8 cellular contexts compared by ENCODE assay signal in genomic region chr11:128343134-128343514, GRCh38.
A peak's percentile ranks its signal among the peaks of the same experiment; 100 is the strongest.
DNase-seq lines count a peak whose midpoint lies in the region; ATAC-seq, FAIRE-seq and TF ChIP-seq lines count a peak whose summit lies in the region.

No MANE protein-coding gene starts in this region.

- intact Hi-C loops in endothelial cell of umbilical vein (cut with micrococcal nuclease): loop anchor here (1.0 to 2.0 kb wide), 8 partner anchors 33 to 494 kb away; no protein-coding TSS in a partner anchor
- intact Hi-C loops in prostate gland (cut with DNase I): no loop called here

- H3K36me3 ChIP-seq in endothelial cell of umbilical vein (ENCODE audit: control insufficient read depth in 2 of 2, extremely low read depth in 1 of 2, insufficient read depth in 2 of 2, low read length in 2 of 2): no peaks in the 10 kb centered on the region
- no peaks in the 10 kb centered on the region for H3K36me3 ChIP-seq in subcutaneous abdominal adipose tissue (ENCODE audit: control insufficient read depth in 5 of 5, insufficient read depth in 5 of 5, low read length in 5 of 5)
- no peaks in the 10 kb centered on the region for H3K36me3 ChIP-seq in suprapubic skin
- H3K36me3 ChIP-seq in prostate gland: no peaks in the 10 kb centered on the region

- peak overlapping the region; percentile 82 for H3K4me3 Mint-ChIP-seq in activated naive CD4-positive, alpha-beta T cell treated with anti-CD3 and anti-CD28 coated beads, Interleukin-2, amount 50 U/mL, for 24 hours

- no peaks in the 10 kb centered on the region for H4K20me1 ChIP-seq in endothelial cell of umbilical vein (replicated peaks; ENCODE audit: control insufficient read depth, extremely low read depth, insufficient read depth, low read length)

- H3K4me1 Mint-ChIP-seq in activated naive CD4-positive, alpha-beta T cell treated with anti-CD3 and anti-CD28 coated beads, Interleukin-2, amount 50 U/mL, for 24 hours: peaks cover 96% of the 10 kb centered on the region

- TSS peak; percentile 90 for BruUV-seq in endothelial cell of umbilical vein (replicated peaks; lab: Mats Ljungman, UMichigan)

- no peaks in the 10 kb centered on the region for H3K9me1 ChIP-seq in endothelial cell of umbilical vein (replicated peaks; ENCODE audit: control insufficient read depth, extremely low read depth, insufficient read depth, low read length)

- CTCF ChIA-PET in endothelial cell of umbilical vein (lab: Charles Lee): interaction anchor here (0.9 to 1.6 kb wide), 8 partner anchors 9 to 488 kb away, joined by 3 to 11 read pairs (median 4); no protein-coding TSS in a partner anchor

- DNase-seq in activated naive CD4-positive, alpha-beta T cell treated with anti-CD3 and anti-CD28 coated beads, Interleukin-2, amount 50 U/mL, for 16 hours: no peak
- DNase-seq in endothelial cell of umbilical vein (ENCODE audit: low read depth, low spot score): no peak
- no peak for DNase-seq in suprapubic skin (ENCODE audit: low spot score in 2 of 2)
- DNase-seq in effector CD8-positive, alpha-beta T cell (lab: John Stamatoyannopoulos, UW): no peak
- no peak for DNase-seq in prostate gland (ENCODE audit: low spot score)

- 71% methylated on average over 2 of the region's 2 CpGs for WGBS in suprapubic skin
- WGBS in prostate gland: 77% methylated on average over 2 of the region's 2 CpGs

- POLR2A ChIA-PET in endothelial cell of umbilical vein (lab: Charles Lee): no interaction called here

- FAIRE-seq in endothelial cell of umbilical vein (lab: Jason Lieb, UNC): no peak

- TF ChIP-seq POLR2A in endothelial cell of umbilical vein (IDR thresholded peaks at IDR 0.05; ENCODE audit: low read depth, low read length) (no peak), suprapubic skin (IDR thresholded peaks at IDR 0.05) (no peak), prostate gland (IDR thresholded peaks at IDR 0.05) (no peak)

- no peak overlapping the region for H3K4me2 ChIP-seq in endothelial cell of umbilical vein (ENCODE audit: insufficient read depth, low read length)

- H3K4me3 ChIP-seq in endothelial cell of umbilical vein (replicated peaks in 1 of 3; ENCODE audit: insufficient read depth in 1 of 3, low read depth in 1 of 3, low read length in 3 of 3): no peak overlapping the region
- H3K4me3 ChIP-seq in subcutaneous abdominal adipose tissue (ENCODE audit: low read depth in 1 of 5, low read length in 5 of 5): no peak overlapping the region
- H3K4me3 ChIP-seq in suprapubic skin: no peak overlapping the region
- H3K4me3 ChIP-seq in prostate gland: no peak overlapping the region

- H3K9me3 ChIP-seq in endothelial cell of umbilical vein (replicated peaks; ENCODE audit: control insufficient read depth, insufficient read depth, low read length) (no peaks in the 10 kb centered on the region), subcutaneous abdominal adipose tissue (ENCODE audit: control insufficient read depth in 5 of 5, low read length in 5 of 5) (no peaks in the 10 kb centered on the region), suprapubic skin (no peaks in the 10 kb centered on the region), prostate gland (no peaks in the 10 kb centered on the region)

- no peaks in the 10 kb centered on the region for H3K27me3 Mint-ChIP-seq in activated naive CD4-positive, alpha-beta T cell treated with anti-CD3 and anti-CD28 coated beads, Interleukin-2, amount 50 U/mL, for 24 hours

- no peak for TF ChIP-seq EP300 in suprapubic skin (IDR thresholded peaks at IDR 0.05)

- dilution Hi-C loops in endothelial cell of umbilical vein (cut with MboI; ENCODE audit: extremely low pct_ligation_motif_present, low sequenced_read_pairs): no loop called here

- no peaks in the 10 kb centered on the region for H3K79me2 ChIP-seq in endothelial cell of umbilical vein (ENCODE audit: control insufficient read depth, insufficient read depth, low read length)

- peak; percentile 37 for ATAC-seq in HG03432 (IDR thresholded peaks at IDR 0.05; ENCODE audit: unreplicated experiment)

- H3K9ac ChIP-seq in endothelial cell of umbilical vein (replicated peaks; ENCODE audit: extremely low read depth, insufficient read depth, low read length) (peak overlapping the region; percentile 46), subcutaneous abdominal adipose tissue (ENCODE audit: low read length in 5 of 5) (no peak overlapping the region)

- TF ChIP-seq CTCF in endothelial cell of umbilical vein (IDR thresholded peaks at IDR 0.05; ENCODE audit: extremely low read depth in 1 of 2, insufficient read depth in 1 of 2, low read depth in 1 of 2, low read length in 2 of 2) (no peak), suprapubic skin (IDR thresholded peaks at IDR 0.05) (no peak), prostate gland (IDR thresholded peaks at IDR 0.05) (no peak)

- no peak overlapping the region for H2AFZ ChIP-seq in endothelial cell of umbilical vein (ENCODE audit: low read depth, low read length)

- H3K9me3 Mint-ChIP-seq in activated naive CD4-positive, alpha-beta T cell treated with anti-CD3 and anti-CD28 coated beads, Interleukin-2, amount 50 U/mL, for 24 hours: peaks cover 6% of the 10 kb centered on the region

- peaks cover 31% of the 10 kb centered on the region for H3K4me1 ChIP-seq in endothelial cell of umbilical vein (ENCODE audit: control insufficient read depth, extremely low read depth, insufficient read depth, low read length)
- peaks cover 0 to 21% (median 8%) of the 10 kb centered on the region in 5 donors for H3K4me1 ChIP-seq in subcutaneous abdominal adipose tissue (ENCODE audit: control insufficient read depth in 5 of 5, insufficient read depth in 5 of 5, low read length in 5 of 5)
- peaks cover 2% of the 10 kb centered on the region for H3K4me1 ChIP-seq in suprapubic skin
- no peaks in the 10 kb centered on the region for H3K4me1 ChIP-seq in prostate gland (replicated peaks)

- peak overlapping the region; percentile 94 for H3K27ac Mint-ChIP-seq in activated naive CD4-positive, alpha-beta T cell treated with anti-CD3 and anti-CD28 coated beads, Interleukin-2, amount 50 U/mL, for 24 hours

- peaks cover 4% of the 10 kb centered on the region for H3K36me3 Mint-ChIP-seq in activated naive CD4-positive, alpha-beta T cell treated with anti-CD3 and anti-CD28 coated beads, Interleukin-2, amount 50 U/mL, for 24 hours

- H3K27ac ChIP-seq in endothelial cell of umbilical vein (ENCODE audit: insufficient read depth, low read depth, low read length) (peak overlapping the region; percentile 83), subcutaneous abdominal adipose tissue (ENCODE audit: low read depth, low read length) (peak overlapping the region; percentile 68), suprapubic skin (no peak overlapping the region), prostate gland (no peak overlapping the region)

- H3K27me3 ChIP-seq in endothelial cell of umbilical vein (ENCODE audit: control insufficient read depth in 2 of 2, insufficient read depth in 2 of 2, low read length in 2 of 2): no peaks in the 10 kb centered on the region
- H3K27me3 ChIP-seq in subcutaneous abdominal adipose tissue (ENCODE audit: control insufficient read depth in 5 of 5, insufficient read depth in 4 of 5, low read length in 5 of 5): no peaks in the 10 kb centered on the region
- H3K27me3 ChIP-seq in suprapubic skin: no peaks in the 10 kb centered on the region
- H3K27me3 ChIP-seq in prostate gland (replicated peaks; ENCODE audit: insufficient read depth): no peaks in the 10 kb centered on the region

TF ChIP-seq in endothelial cell of umbilical vein, 7 proteins besides CTCF, POLR2A, EP300 and RAD21:
- TF ChIP-seq POLR2AphosphoS5 (IDR thresholded peaks at IDR 0.05; ENCODE audit: insufficient read depth, low read depth, low read length) (no peak), MYC (IDR thresholded peaks at IDR 0.05; ENCODE audit: low read depth, low read length) (no peak), JUN (IDR thresholded peaks at IDR 0.05; ENCODE audit: borderline replicate concordance, insufficient read depth, insufficient read length, low read depth) (no peak), EZH2 (IDR thresholded peaks at IDR 0.05; ENCODE audit: borderline replicate concordance, low read depth, low read length, severe bottlenecking) (no peak), FOS (IDR thresholded peaks at IDR 0.05; ENCODE audit: borderline replicate concordance, insufficient read depth, low read length) (no peak), GATA2 (IDR thresholded peaks at IDR 0.05; ENCODE audit: insufficient read depth, insufficient read length, low read depth, low read length) (no peak)
- TF ChIP-seq, protein P1, sequence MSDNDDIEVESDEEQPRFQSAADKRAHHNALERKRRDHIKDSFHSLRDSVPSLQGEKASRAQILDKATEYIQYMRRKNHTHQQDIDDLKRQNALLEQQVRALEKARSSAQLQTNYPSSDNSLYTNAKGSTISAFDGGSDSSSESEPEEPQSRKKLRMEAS (IDR thresholded peaks at IDR 0.05; ENCODE audit: insufficient read depth, insufficient read length): no peak

Comparison
In these comparisons a context has a peak if more than half of its experiments do, and no peak if none do; other contexts are left out.
1. H3K27ac ChIP-seq: peak in endothelial cell of umbilical vein (single experiment) and subcutaneous abdominal adipose tissue (single experiment); none in suprapubic skin (single experiment) and prostate gland (0 of 2).